ENCODE assay signal across 15 cellular contexts in the genomic region with DNA sequence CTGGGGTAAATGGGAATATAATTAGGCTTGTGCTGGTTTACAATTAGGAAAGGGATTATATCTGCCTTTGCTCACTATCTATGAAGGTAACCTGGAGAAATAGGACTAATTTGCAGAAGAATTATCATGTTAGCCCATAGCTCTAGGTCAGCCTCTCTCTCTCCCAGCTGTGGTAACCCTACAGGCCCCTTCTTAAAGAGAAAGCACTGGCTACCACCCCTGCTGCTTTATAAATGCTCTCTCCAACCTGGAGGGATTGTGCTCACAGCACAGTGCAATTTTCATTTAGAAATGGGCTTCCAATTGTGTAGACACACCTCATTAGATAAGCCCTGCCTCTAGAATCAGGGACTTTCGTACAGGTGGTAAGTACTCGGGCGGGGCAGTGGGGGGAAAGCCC. TPM values are rescaled to one million over a fixed set of nuclear protein-coding genes. Genes with fewer than 3 reads are reported as not detected.
"Had no signal": no experiment of that assay in that cellular context is flagged by ENCODE, and none has a peak within 500 bp of the region (broad histone marks: within the 10 kb centered on the region; RNA-seq: fewer than 3 reads in every experiment).

No MANE protein-coding gene starts in this region.

- DNase-seq: activated CD4-positive, alpha-beta T cell treated with anti-CD3 and anti-CD28 coated beads for 1 hour; activated CD4-positive, alpha-beta T cell treated with anti-CD3 and anti-CD28 coated beads, Interleukin-2, amount 50 U/mL, for 48 hours; activated effector memory CD4-positive, alpha-beta T cell treated with Interleukin-2 at 50 U/mL for 16 hours; activated T-cell treated with anti-CD3 and anti-CD28 coated beads, Interleukin-2, amount 50 U/mL, for 4 hours; amniotic stem cell; central memory CD4-positive, alpha-beta T cell; effector CD4-positive, alpha-beta T cell; esophagus squamous epithelium; left ventricle myocardium superior; nucleus accumbens; stimulated activated CD4-positive, alpha-beta T cell treated with anti-CD3 and anti-CD28 coated beads, Interleukin-2, amount 100 ng/mL, for 48 hours; T1000 had no signal

- H3K4me1 ChIP-seq: right atrium auricular region had no signal

- H3K9me3 ChIP-seq: esophagus squamous epithelium had no signal

- H3K27me3 ChIP-seq: esophagus squamous epithelium, right atrium auricular region had no signal

- H3K27ac ChIP-seq: coronary artery, esophagus squamous epithelium, right atrium auricular region had no signal

- H3K4me3 ChIP-seq: coronary artery, esophagus squamous epithelium, right atrium auricular region had no signal

- H3K36me3 ChIP-seq: esophagus squamous epithelium, right atrium auricular region had no signal

RNA-seq across cellular contexts. Expression of gene SLC15A5, which starts 47.3 kb away (rescaled TPM):
- polyA plus RNA-seq: thymus had no signal
